Comparison of ENCODE assay signal across 2 cellular contexts in the genomic region with DNA sequence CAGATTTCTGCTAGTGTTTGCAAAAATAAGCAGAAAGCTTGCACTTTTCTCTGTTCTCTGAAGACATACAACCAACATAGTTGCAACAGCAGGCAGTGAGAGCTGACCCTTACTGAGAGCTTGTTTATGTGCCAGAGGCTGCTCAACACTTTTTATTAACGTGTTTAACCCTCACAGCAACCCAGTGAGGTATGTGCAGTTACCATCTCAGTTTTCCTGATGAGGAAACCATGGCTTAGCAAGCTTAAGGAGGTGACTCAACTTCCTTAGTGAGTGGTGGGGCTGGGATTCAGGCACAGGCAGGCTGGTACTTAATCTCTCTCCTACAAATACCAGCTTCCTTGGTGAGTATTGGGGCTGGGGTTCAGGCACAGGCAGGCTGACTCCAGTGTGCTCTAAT.
TF ChIP-seq lines count a peak whose summit lies in the region.

No MANE protein-coding gene starts in this region.

TF ChIP-seq in IMR-90, 13 proteins besides CTCF, POLR2A, EP300 and RAD21:
- TF ChIP-seq MAFK (IDR thresholded peaks at IDR 0.05; ENCODE audit: low read depth, low read length) (0 out of 2 replicates have a peak, but pooled peaks have one; percentile 1), RFX5 (IDR thresholded peaks at IDR 0.05; ENCODE audit: low read depth, low read length) (no peak), MXI1 (IDR thresholded peaks at IDR 0.05; ENCODE audit: borderline replicate concordance, low read depth, low read length) (no peak), FOS (IDR thresholded peaks at IDR 0.05; ENCODE audit: low read depth, low read length) (no peak)

TF ChIP-seq in endothelial cell of umbilical vein, 7 proteins besides CTCF, POLR2A, EP300 and RAD21:
- peak; percentile 10 for TF ChIP-seq JUN (IDR thresholded peaks at IDR 0.05; ENCODE audit: borderline replicate concordance, insufficient read depth, insufficient read length, low read depth)
- TF ChIP-seq GATA2 (IDR thresholded peaks at IDR 0.05; ENCODE audit: insufficient read depth, insufficient read length, low read depth, low read length): no peak
